In the genomic region with DNA sequence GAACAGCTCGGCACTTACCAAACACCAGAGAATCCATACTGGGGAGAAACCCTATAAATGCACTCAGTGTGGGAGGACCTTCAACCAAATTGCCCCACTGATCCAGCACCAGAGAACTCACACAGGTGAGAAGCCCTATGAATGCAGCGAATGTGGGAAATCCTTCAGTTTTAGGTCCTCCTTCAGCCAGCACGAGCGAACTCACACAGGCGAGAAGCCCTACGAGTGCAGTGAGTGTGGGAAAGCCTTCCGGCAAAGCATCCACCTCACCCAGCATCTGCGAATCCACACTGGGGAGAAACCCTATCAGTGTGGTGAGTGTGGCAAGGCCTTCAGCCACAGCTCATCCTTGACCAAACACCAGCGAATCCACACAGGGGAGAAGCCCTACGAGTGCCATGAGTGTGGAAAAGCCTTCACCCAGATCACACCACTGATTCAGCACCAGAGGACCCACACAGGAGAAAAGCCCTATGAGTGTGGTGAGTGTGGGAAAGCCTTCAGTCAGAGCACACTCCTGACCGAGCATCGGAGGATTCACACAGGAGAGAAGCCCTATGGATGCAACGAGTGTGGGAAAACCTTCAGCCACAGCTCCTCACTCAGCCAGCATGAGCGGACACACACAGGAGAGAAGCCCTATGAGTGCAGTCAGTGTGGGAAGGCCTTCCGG, we compare ENCODE assay signal across 18 cellular contexts. TPM values are rescaled to one million over a fixed set of nuclear protein-coding genes. Genes with fewer than 3 reads are reported as not detected.
DNase-seq lines count a peak whose midpoint lies in the region; ATAC-seq, FAIRE-seq and TF ChIP-seq lines count a peak whose summit lies in the region.
"Had no signal": no experiment of that assay in that cellular context is flagged by ENCODE, and none has a peak within 500 bp of the region (broad histone marks: within the 10 kb centered on the region; RNA-seq: fewer than 3 reads in every experiment).

No MANE protein-coding gene starts in this region.

- H3K27me3 ChIP-seq in BLaER1 (no peaks in the 10 kb centered on the region), adipocyte (replicated peaks; ENCODE audit: control insufficient read depth, insufficient read depth, low read length) (no peaks in the 10 kb centered on the region), fibroblast of lung (ENCODE audit: control insufficient read depth, insufficient read depth, low read length) (no peaks in the 10 kb centered on the region)
- H3K27me3 ChIP-seq: SJSA1 had no signal

- H4K20me1 ChIP-seq in BLaER1: no peaks in the 10 kb centered on the region
- H4K20me1 ChIP-seq in fibroblast of lung (ENCODE audit: control insufficient read depth, extremely low read depth, insufficient read depth, low read length): no peaks in the 10 kb centered on the region

- H3K79me2 ChIP-seq in fibroblast of lung (ENCODE audit: control insufficient read depth, insufficient read depth, low read length): no peaks in the 10 kb centered on the region

- no peak for DNase-seq in adipocyte (ENCODE audit: low read depth)
- DNase-seq in fibroblast of lung (ENCODE audit: low read depth in 2 of 2): peak; percentile 7 to 22
- no peak for DNase-seq in mesothelial cell of epicardium (ENCODE audit: low spot score in 2 of 2, unreplicated experiment in 2 of 2)
- DNase-seq in H54 (ENCODE audit: insufficient read length, low spot score): no peak
- no peak for DNase-seq in midbrain (lab: John Stamatoyannopoulos, UW)
- DNase-seq in natural killer cell treated with Interleukin-12 subunit alpha and Interleukin-12 subunit beta and Interleukin-15 and Interleukin-18, amount 100 ng/mL, for 72 hours (ENCODE audit: low spot score): no peak
- DNase-seq: HCEC 1CT, KG1, NCI-H1417 treated with DMSO at 0.1 percent for 48 hours, NCI-H1930, NCI-H2171, NCI-H446 treated with DMSO at 0.1 percent for 48 hours had no signal

- no peak overlapping the region for H2AFZ ChIP-seq in fibroblast of lung (ENCODE audit: low read length)

- peaks cover 76% of the 10 kb centered on the region for H3K36me3 Mint-ChIP-seq in mesothelial cell of epicardium
- peaks cover 39% of the 10 kb centered on the region for H3K36me3 Mint-ChIP-seq in natural killer cell treated with Interleukin-12 subunit alpha and Interleukin-12 subunit beta and Interleukin-15 and Interleukin-18, amount 100 ng/mL, for 72 hours

- H3K27ac Mint-ChIP-seq in mesothelial cell of epicardium: peak overlapping the region; percentile 21
- H3K27ac Mint-ChIP-seq in natural killer cell treated with Interleukin-12 subunit alpha and Interleukin-12 subunit beta and Interleukin-15 and Interleukin-18, amount 100 ng/mL, for 72 hours: no peak overlapping the region

- H3K27me3 Mint-ChIP-seq in mesothelial cell of epicardium (ENCODE audit: low read depth): no peaks in the 10 kb centered on the region
- no peaks in the 10 kb centered on the region for H3K27me3 Mint-ChIP-seq in natural killer cell treated with Interleukin-12 subunit alpha and Interleukin-12 subunit beta and Interleukin-15 and Interleukin-18, amount 100 ng/mL, for 72 hours

- peaks cover 73% of the 10 kb centered on the region for H3K9me3 Mint-ChIP-seq in mesothelial cell of epicardium
- peaks cover 29% of the 10 kb centered on the region for H3K9me3 Mint-ChIP-seq in natural killer cell treated with Interleukin-12 subunit alpha and Interleukin-12 subunit beta and Interleukin-15 and Interleukin-18, amount 100 ng/mL, for 72 hours

- TF ChIP-seq CTCF in fibroblast of lung (conservative IDR thresholded peaks at IDR 0.05 in 1 of 2, IDR thresholded peaks at IDR 0.05 in 1 of 2; ENCODE audit: low read depth in 1 of 2, low read length in 2 of 2) (no peak), mesothelial cell of epicardium (IDR thresholded peaks at IDR 0.05; ENCODE audit: unreplicated experiment) (no peak)

- no peak overlapping the region for H3K27ac ChIP-seq in BLaER1
- H3K27ac ChIP-seq in fibroblast of lung (ENCODE audit: insufficient read depth, low read length): no peak overlapping the region
- H3K27ac ChIP-seq: C4-2B, SJSA1 had no signal

- FAIRE-seq in H54 (lab: Jason Lieb, UNC): no peak
- FAIRE-seq: GM19239 had no signal

- H3K4me1 ChIP-seq in BLaER1 (no peaks in the 10 kb centered on the region), adipocyte (ENCODE audit: control insufficient read depth, insufficient read depth, low read length) (no peaks in the 10 kb centered on the region), fibroblast of lung (ENCODE audit: control insufficient read depth, extremely low read depth, insufficient read depth, low read length) (no peaks in the 10 kb centered on the region)
- H3K4me1 ChIP-seq: SJSA1 had no signal

- TF ChIP-seq POLR2A in H54 (IDR thresholded peaks at IDR 0.05; ENCODE audit: low read depth, low read length): no peak

- H3K4me3 ChIP-seq in BLaER1 (peak overlapping the region; percentile 41), adipocyte (ENCODE audit: low read length) (peak overlapping the region; percentile 66), fibroblast of lung (replicated peaks in 1 of 4; ENCODE audit: control extremely low read depth in 1 of 4, insufficient read depth in 1 of 4, low read depth in 3 of 4, low read length in 4 of 4) (no peak overlapping the region)
- H3K4me3 ChIP-seq: SJSA1 had no signal

- H3K4me3 Mint-ChIP-seq in mesothelial cell of epicardium: no peak overlapping the region
- no peak overlapping the region for H3K4me3 Mint-ChIP-seq in natural killer cell treated with Interleukin-12 subunit alpha and Interleukin-12 subunit beta and Interleukin-15 and Interleukin-18, amount 100 ng/mL, for 72 hours

- no peaks in the 10 kb centered on the region for H3K4me1 Mint-ChIP-seq in mesothelial cell of epicardium
- H3K4me1 Mint-ChIP-seq in natural killer cell treated with Interleukin-12 subunit alpha and Interleukin-12 subunit beta and Interleukin-15 and Interleukin-18, amount 100 ng/mL, for 72 hours (ENCODE audit: low read depth in 2 of 2): no peaks in the 10 kb centered on the region

- H3K36me3 ChIP-seq in BLaER1 (peaks cover 96% of the 10 kb centered on the region), adipocyte (ENCODE audit: control insufficient read depth, insufficient read depth, low read length, severe bottlenecking) (peaks cover 51% of the 10 kb centered on the region), fibroblast of lung (ENCODE audit: control insufficient read depth, insufficient read depth, low read length) (no peaks in the 10 kb centered on the region)
- H3K36me3 ChIP-seq: SJSA1 had no signal

- H3K4me2 ChIP-seq in BLaER1: no peak overlapping the region
- H3K4me2 ChIP-seq in fibroblast of lung (ENCODE audit: extremely low read depth, insufficient read depth, low read length): no peak overlapping the region

- ATAC-seq in HG02981 (IDR thresholded peaks at IDR 0.05; ENCODE audit: unreplicated experiment): no peak
- ATAC-seq in natural killer cell treated with Interleukin-12 subunit alpha and Interleukin-12 subunit beta and Interleukin-15 and Interleukin-18, amount 100 ng/mL, for 72 hours: no peak

- H3K9ac ChIP-seq in BLaER1: no peak overlapping the region
- H3K9ac ChIP-seq in adipocyte (ENCODE audit: low read length): no peak overlapping the region
- no peak overlapping the region for H3K9ac ChIP-seq in fibroblast of lung (ENCODE audit: insufficient read depth, low read length)

- H3K9me3 ChIP-seq in BLaER1 (peaks cover 100% of the 10 kb centered on the region), adipocyte (ENCODE audit: control insufficient read depth, low read length) (peaks cover 96% of the 10 kb centered on the region), fibroblast of lung (ENCODE audit: control insufficient read depth, insufficient read depth, low read depth, low read length) (peaks cover 4% of the 10 kb centered on the region)

RNA-seq across cellular contexts. Expression of a gene that starts 8.3 kb away (rescaled TPM):
- total RNA-seq in fibroblast of lung (6.2 and 11.2 TPM in 2 replicates), mesothelial cell of epicardium (11.6 to 12.5 TPM (median 12.3 TPM) in 3 replicates)
- polyA plus RNA-seq in fibroblast of lung: 5.6 and 6.6 TPM in 2 replicates
- polyA plus RNA-seq in fibroblast of lung (2012): 3.1 and 3.2 TPM in 2 replicates
- 1.1 and 7.4 TPM in 2 replicates for polyA minus RNA-seq in fibroblast of lung (ENCODE audit: low replicate concordance)
- total RNA-seq in natural killer cell treated with Interleukin-12 subunit alpha and Interleukin-12 subunit beta and Interleukin-15 and Interleukin-18, amount 100 ng/mL, for 72 hours: 1 to 10 TPM in 1 of 2 donors, under 1 TPM in 1; 0.20 to 1.4 TPM
- total RNA-seq: A172, SJSA1 had no signal

RNA-seq across cellular contexts. Expression of a gene that starts 30.7 kb away (rescaled TPM):
- total RNA-seq in fibroblast of lung (51.6 and 71.0 TPM in 2 replicates), mesothelial cell of epicardium (85.9 to 91.9 TPM (median 91.0 TPM) in 3 replicates)
- polyA plus RNA-seq in fibroblast of lung: 13.6 and 17.6 TPM in 2 replicates
- 23.7 and 29.2 TPM in 2 replicates for polyA plus RNA-seq in fibroblast of lung (2012)
- polyA minus RNA-seq in fibroblast of lung (ENCODE audit: low replicate concordance): 16.5 and 21.6 TPM in 2 replicates
- 10 to 100 TPM in 1 of 2 donors, 1 to 10 TPM in 1; 9.7 to 22.2 TPM for total RNA-seq in natural killer cell treated with Interleukin-12 subunit alpha and Interleukin-12 subunit beta and Interleukin-15 and Interleukin-18, amount 100 ng/mL, for 72 hours

RNA-seq across cellular contexts. Expression of a gene that starts 33.6 kb away (rescaled TPM):
- total RNA-seq in fibroblast of lung (under 0.01 TPM in 1 of 2 replicates, not detected in the other), mesothelial cell of epicardium (1.7 to 3.5 TPM (median 2.9 TPM) in 3 replicates)
- not detected in 2 replicates for polyA plus RNA-seq in fibroblast of lung
- polyA plus RNA-seq in fibroblast of lung (2012): 0.09 TPM in 1 of 2 replicates, not detected in the other
- not detected in 2 replicates for polyA minus RNA-seq in fibroblast of lung (ENCODE audit: low replicate concordance)
- total RNA-seq in natural killer cell treated with Interleukin-12 subunit alpha and Interleukin-12 subunit beta and Interleukin-15 and Interleukin-18, amount 100 ng/mL, for 72 hours: not detected
- total RNA-seq: A172, SJSA1 had no signal

Comparison
In these comparisons a context has a peak if more than half of its experiments do, and no peak if none do; other contexts are left out.
1. H3K4me3 ChIP-seq: peak in BLaER1 (single experiment) and adipocyte (single experiment); none in fibroblast of lung (0 of 4).
2. DNase-seq: peak in fibroblast of lung (2 of 2); none in adipocyte (single experiment), mesothelial cell of epicardium (0 of 2), H54 (single experiment), midbrain (single experiment) and natural killer cell treated with Interleukin-12 subunit alpha and Interleukin-12 subunit beta and Interleukin-15 and Interleukin-18, amount 100 ng/mL, for 72 hours (single experiment).